22 cellular contexts compared by ENCODE assay signal in genomic region chr6:80508885-80509630, GRCh38.
DNase-seq lines count a peak whose midpoint lies in the region; ATAC-seq and TF ChIP-seq lines count a peak whose summit lies in the region.
"Had no signal": no experiment of that assay in that cellular context is flagged by ENCODE, and none has a peak within 500 bp of the region (broad histone marks: within the 10 kb centered on the region; RNA-seq: fewer than 3 reads in every experiment).

No MANE protein-coding gene starts in this region.

- H3K4me3 Mint-ChIP-seq in MCF 10A (ENCODE audit: unreplicated experiment), result no peak overlapping the region
- H3K4me3 Mint-ChIP-seq: activated naive CD4-positive, alpha-beta T cell treated with anti-CD3 and anti-CD28 coated beads, Interleukin-2, amount 10 ng/mL, durations not matched to agents 7 days and 5 days; activated T-cell treated with anti-CD3 and anti-CD28 coated beads, Interleukin-2, amount 50 U/mL, for 4 hours; nephron had no signal

- H3K36me3 ChIP-seq in breast epithelium (no peaks in the 10 kb centered on the region), RWPE2 (ENCODE audit: low read depth) (no peaks in the 10 kb centered on the region), upper lobe of right lung (no peaks in the 10 kb centered on the region), brain microvascular endothelial cell (replicated peaks) (no peaks in the 10 kb centered on the region)
- H3K36me3 ChIP-seq: Peyer's patch had no signal

- no peaks in the 10 kb centered on the region for H3K9me3 Mint-ChIP-seq in MCF 10A (ENCODE audit: unreplicated experiment)
- H3K9me3 Mint-ChIP-seq: activated naive CD4-positive, alpha-beta T cell treated with anti-CD3 and anti-CD28 coated beads, Interleukin-2, amount 10 ng/mL, durations not matched to agents 7 days and 5 days; activated T-cell treated with anti-CD3 and anti-CD28 coated beads, Interleukin-2, amount 50 U/mL, for 4 hours; nephron had no signal

- H3K9me3 ChIP-seq in breast epithelium, result no peaks in the 10 kb centered on the region
- no peaks in the 10 kb centered on the region for H3K9me3 ChIP-seq in RWPE2 (ENCODE audit: severe bottlenecking)
- no peaks in the 10 kb centered on the region for H3K9me3 ChIP-seq in upper lobe of right lung
- H3K9me3 ChIP-seq: Caco-2, Peyer's patch had no signal

- POLR2A ChIA-PET in MCF 10A (lab: Yijun Ruan, JAX), result interaction anchor here (0.8 to 1.2 kb wide), 2 partner anchors 51 to 403 kb away, joined by 3 to 4 read pairs; partner anchors contain the start of gene BCKDHB

- H3K4me1 ChIP-seq in breast epithelium (no peaks in the 10 kb centered on the region), RWPE2 (ENCODE audit: insufficient read depth, poor library complexity, severe bottlenecking) (no peaks in the 10 kb centered on the region), upper lobe of right lung (no peaks in the 10 kb centered on the region)
- H3K4me1 ChIP-seq: Caco-2 had no signal

- no peaks in the 10 kb centered on the region for H3K27me3 ChIP-seq in breast epithelium
- no peaks in the 10 kb centered on the region for H3K27me3 ChIP-seq in RWPE2 (ENCODE audit: insufficient read depth, poor library complexity, severe bottlenecking)
- H3K27me3 ChIP-seq in upper lobe of right lung, result no peaks in the 10 kb centered on the region
- H3K27me3 ChIP-seq in brain microvascular endothelial cell (replicated peaks), result no peaks in the 10 kb centered on the region
- H3K27me3 ChIP-seq: Peyer's patch had no signal

- in situ Hi-C loops in brain microvascular endothelial cell (cut with HindIII; ENCODE audit: low pct_ligation_motif_present, low sequenced_read_pairs), result no loop called here

- TF ChIP-seq POLR2A in breast epithelium (IDR thresholded peaks at IDR 0.05), result no peak

- H3K36me3 Mint-ChIP-seq in MCF 10A (ENCODE audit: insufficient read depth, unreplicated experiment), result peaks cover 2% of the 10 kb centered on the region
- H3K36me3 Mint-ChIP-seq: activated naive CD4-positive, alpha-beta T cell treated with anti-CD3 and anti-CD28 coated beads, Interleukin-2, amount 10 ng/mL, durations not matched to agents 7 days and 5 days had no signal

- DNase-seq in MCF 10A (ENCODE audit: unreplicated experiment) (peak; percentile 77), breast epithelium (ENCODE audit: low spot score in 2 of 2) (no peak), RWPE2 (ENCODE audit: low spot score) (no peak), fibroblast of peridontal ligament (ENCODE audit: extremely low read depth) (peak; percentile 68), upper lobe of right lung (no peak), posterior cingulate gyrus (no peak), brain microvascular endothelial cell (no peak), KG1 (lab: John Stamatoyannopoulos, UW) (no peak)
- DNase-seq: 8988T; activated CD4-positive, CD25-positive, alpha-beta regulatory T cell treated with anti-CD3 and anti-CD28 coated beads, Interleukin-2, amount 50 U/mL, for 72 hours; activated naive CD4-positive, alpha-beta T cell treated with anti-CD3 and anti-CD28 coated beads, Interleukin-2, amount 10 ng/mL, durations not matched to agents 7 days and 5 days; activated T-cell treated with anti-CD3 and anti-CD28 coated beads, Interleukin-2, amount 50 U/mL, for 4 hours; Caco-2; GOT3; kidney; NCI-H2029; NCI-H510A treated with DMSO at 0.1 percent for 48 hours; Peyer's patch; stimulated activated CD4-positive, alpha-beta T cell treated with anti-CD3 and anti-CD28 coated beads, Interleukin-4, amount 100 ng/mL, for 4 hours; T1000 had no signal

- no TSS peak for BruUV-seq in MCF 10A (replicated peaks; lab: Mats Ljungman, UMichigan)

- no peaks in the 10 kb centered on the region for H3K4me1 Mint-ChIP-seq in MCF 10A (ENCODE audit: insufficient read depth, unreplicated experiment)
- H3K4me1 Mint-ChIP-seq: activated naive CD4-positive, alpha-beta T cell treated with anti-CD3 and anti-CD28 coated beads, Interleukin-2, amount 10 ng/mL, durations not matched to agents 7 days and 5 days; nephron had no signal

- H3K27ac ChIP-seq in breast epithelium, result peak overlapping the region in 1 of 2 donors; percentile 52
- no peak overlapping the region for H3K27ac ChIP-seq in RWPE2 (ENCODE audit: poor library complexity, severe bottlenecking)
- no peak overlapping the region for H3K27ac ChIP-seq in upper lobe of right lung
- no peak overlapping the region for H3K27ac ChIP-seq in brain microvascular endothelial cell
- H3K27ac ChIP-seq: Peyer's patch had no signal

- intact Hi-C loops in MCF 10A (cut with micrococcal nuclease) (no loop called here), breast epithelium (cut with DNase I; ENCODE audit: low total_unique reads) (no loop called here), upper lobe of right lung (cut with DNase I) (no loop called here), posterior cingulate gyrus (cut with DNase I) (no loop called here)

- TF ChIP-seq CTCF in MCF 10A (IDR thresholded peaks at IDR 0.05; ENCODE audit: unreplicated experiment) (no peak), breast epithelium (IDR thresholded peaks at IDR 0.05) (no peak), RWPE2 (IDR thresholded peaks at IDR 0.05; ENCODE audit: poor library complexity, severe bottlenecking) (no peak), upper lobe of right lung (IDR thresholded peaks at IDR 0.05) (no peak), brain microvascular endothelial cell (IDR thresholded peaks at IDR 0.05; ENCODE audit: low read depth, low read length, missing control alignments) (no peak)

- CTCF ChIA-PET in MCF 10A (lab: Yijun Ruan, JAX), result interaction anchor here (0.7 to 0.8 kb wide), 2 partner anchors 67 to 133 kb away, joined by 4 to 5 read pairs; no protein-coding TSS in a partner anchor

- ATAC-seq in RWPE2 (ENCODE audit: low read depth), result peak; percentile 25; the same call in 1 of the 3 replicates
- ATAC-seq in upper lobe of right lung, result peak; percentile 45
- ATAC-seq: activated T-cell treated with anti-CD3 and anti-CD28 coated beads, Interleukin-2, amount 50 U/mL, for 4 hours had no signal

- no peaks in the 10 kb centered on the region for H3K27me3 Mint-ChIP-seq in MCF 10A (ENCODE audit: insufficient read depth, unreplicated experiment)
- H3K27me3 Mint-ChIP-seq: activated naive CD4-positive, alpha-beta T cell treated with anti-CD3 and anti-CD28 coated beads, Interleukin-2, amount 10 ng/mL, durations not matched to agents 7 days and 5 days; progenitor cell of endocrine pancreas had no signal

- H3K27ac Mint-ChIP-seq in MCF 10A (ENCODE audit: low read depth, unreplicated experiment), result no peak overlapping the region
- H3K27ac Mint-ChIP-seq: activated naive CD4-positive, alpha-beta T cell treated with anti-CD3 and anti-CD28 coated beads, Interleukin-2, amount 10 ng/mL, durations not matched to agents 7 days and 5 days; nephron; progenitor cell of endocrine pancreas had no signal

- H3K4me3 ChIP-seq in breast epithelium, result no peak overlapping the region
- H3K4me3 ChIP-seq in RWPE2 (ENCODE audit: severe bottlenecking), result no peak overlapping the region
- no peak overlapping the region for H3K4me3 ChIP-seq in upper lobe of right lung
- H3K4me3 ChIP-seq in brain microvascular endothelial cell (ENCODE audit: low read depth, low read length), result no peak overlapping the region
- H3K4me3 ChIP-seq: Peyer's patch had no signal

Comparison
In these comparisons a context has a peak if more than half of its experiments do, and no peak if none do; other contexts are left out.
1. DNase-seq: peak in MCF 10A (single experiment) and fibroblast of peridontal ligament (single experiment); none in breast epithelium (0 of 2), RWPE2 (single experiment), upper lobe of right lung (single experiment), posterior cingulate gyrus (0 of 10), brain microvascular endothelial cell (single experiment) and KG1 (single experiment).